ENCODE assay signal across 19 cellular contexts in the genomic region with DNA sequence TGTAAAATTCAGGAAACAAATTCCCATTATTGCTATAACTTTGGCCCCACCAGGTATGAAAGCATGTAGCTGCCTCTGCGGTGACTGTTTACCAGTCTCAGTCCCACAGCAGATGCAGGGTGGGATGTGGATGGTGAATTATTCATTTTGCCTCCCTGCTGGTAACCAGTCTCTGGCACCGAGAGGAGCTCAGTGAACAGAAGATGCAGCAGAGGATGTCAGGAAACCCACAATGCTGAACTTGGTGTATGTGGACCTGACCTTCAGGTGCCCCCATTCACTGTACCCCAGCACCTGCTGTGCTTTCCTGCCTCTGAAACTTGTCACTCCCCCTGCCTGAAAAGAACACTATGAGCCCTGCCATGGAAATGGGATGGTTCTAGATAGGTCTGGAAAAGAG. TPM values are rescaled to one million over a fixed set of nuclear protein-coding genes. Genes with fewer than 3 reads are reported as not detected.
DNase-seq lines count a peak whose midpoint lies in the region; ATAC-seq, FAIRE-seq and TF ChIP-seq lines count a peak whose summit lies in the region.
"Had no signal": no experiment of that assay in that cellular context is flagged by ENCODE, and none has a peak within 500 bp of the region (broad histone marks: within the 10 kb centered on the region; RNA-seq: fewer than 3 reads in every experiment).

No MANE protein-coding gene starts in this region.

- H3K4me1 Mint-ChIP-seq in CD8-positive, alpha-beta T cell (ENCODE audit: low read depth), result peaks cover 54% of the 10 kb centered on the region
- H3K4me1 Mint-ChIP-seq: CD14-positive monocyte had no signal

- CTCF ChIA-PET in CD8-positive, alpha-beta T cell (lab: Charles Lee), result interaction anchor here (1.4 to 3.6 kb wide), 3 partner anchors 23 to 327 kb away, joined by 4 to 16 read pairs (median 12); no protein-coding TSS in a partner anchor

- H3K9me3 ChIP-seq in CD8-positive, alpha-beta T cell (ENCODE audit: low read length), result no peaks in the 10 kb centered on the region
- H3K9me3 ChIP-seq in SK-N-MC (ENCODE audit: low read depth, low read length), result no peaks in the 10 kb centered on the region
- H3K9me3 ChIP-seq in smooth muscle cell (replicated peaks; ENCODE audit: low read depth), result no peaks in the 10 kb centered on the region
- H3K9me3 ChIP-seq in prostate gland, result no peaks in the 10 kb centered on the region
- H3K9me3 ChIP-seq in small intestine (ENCODE audit: control insufficient read depth, low read depth), result no peaks in the 10 kb centered on the region

- H3K27ac ChIP-seq in CD8-positive, alpha-beta T cell (ENCODE audit: low read depth, low read length), result no peak overlapping the region
- H3K27ac ChIP-seq in SK-N-MC, result peak overlapping the region; percentile 78
- H3K27ac ChIP-seq in cingulate gyrus (ENCODE audit: low read depth, low read length), result peak overlapping the region; percentile 41
- H3K27ac ChIP-seq in smooth muscle cell (ENCODE audit: low read depth), result no peak overlapping the region
- no peak overlapping the region for H3K27ac ChIP-seq in prostate gland
- H3K27ac ChIP-seq in small intestine (ENCODE audit: low read depth in 1 of 2, low read length in 1 of 2), result no peak overlapping the region

- POLR2A ChIA-PET in CD8-positive, alpha-beta T cell (lab: Charles Lee), result interaction anchor here (0.8 to 1.7 kb wide), 6 partner anchors 8 to 508 kb away, joined by 3 to 5 read pairs (median 4); a partner anchor contains a TSS

- peaks cover 51% of the 10 kb centered on the region for H3K4me1 ChIP-seq in CD8-positive, alpha-beta T cell (ENCODE audit: insufficient read depth, low read length)
- H3K4me1 ChIP-seq in smooth muscle cell (ENCODE audit: low read depth) (peaks cover 56% of the 10 kb centered on the region), prostate gland (replicated peaks) (no peaks in the 10 kb centered on the region), small intestine (ENCODE audit: control insufficient read depth in 2 of 2, insufficient read depth in 1 of 2, low read depth in 1 of 2, low read length in 1 of 2) (peaks cover 0 to 2% of the 10 kb centered on the region in 2 donors)

- H3K27me3 ChIP-seq in CD8-positive, alpha-beta T cell (ENCODE audit: insufficient read depth, low read length), result no peaks in the 10 kb centered on the region
- H3K27me3 ChIP-seq in smooth muscle cell (ENCODE audit: low read depth) (no peaks in the 10 kb centered on the region), prostate gland (replicated peaks; ENCODE audit: insufficient read depth) (no peaks in the 10 kb centered on the region), small intestine (ENCODE audit: control insufficient read depth in 2 of 2, insufficient read depth in 2 of 2, low read length in 2 of 2) (no peaks in the 10 kb centered on the region)

- FAIRE-seq in small intestine (lab: Jason Lieb, UNC), result no peak
- FAIRE-seq: H1, K562 had no signal

- no peaks in the 10 kb centered on the region for H3K27me3 Mint-ChIP-seq in CD8-positive, alpha-beta T cell (ENCODE audit: low read depth)

- WGBS in smooth muscle cell (ENCODE audit: low lambda C conversion rate), result 61% methylated on average over 2 of the region's 2 CpGs
- WGBS in prostate gland, result 93% methylated on average over 2 of the region's 2 CpGs
- WGBS in small intestine, 3 donors, result 81 to 87% (median 83%) methylated on average over 2 of the region's 2 CpGs

- no peaks in the 10 kb centered on the region for H3F3A ChIP-seq in smooth muscle cell (ENCODE audit: low read depth)

- peak; percentile 71 for ATAC-seq in CD8-positive, alpha-beta T cell
- ATAC-seq: K562 had no signal

- H3K36me3 Mint-ChIP-seq in CD8-positive, alpha-beta T cell, result no peaks in the 10 kb centered on the region
- H3K36me3 Mint-ChIP-seq: CD14-positive monocyte had no signal

- H3K9ac ChIP-seq in SK-N-MC (ENCODE audit: insufficient read length) (no peak overlapping the region), smooth muscle cell (ENCODE audit: low read depth) (no peak overlapping the region)

- peak overlapping the region; percentile 52 for H3K4me2 ChIP-seq in smooth muscle cell

- intact Hi-C loops in CD8-positive, alpha-beta T cell (cut with DNase I, micrococcal nuclease), result loop anchor here in 1 of 2 experiments (1.0 to 2.0 kb wide), 2 partner anchors 12 to 22 kb away; no protein-coding TSS in a partner anchor
- intact Hi-C loops in prostate gland (cut with DNase I), result no loop called here

- H3K9me3 Mint-ChIP-seq in CD8-positive, alpha-beta T cell, result no peaks in the 10 kb centered on the region
- H3K9me3 Mint-ChIP-seq: CD14-positive monocyte had no signal

- H3K79me2 ChIP-seq in smooth muscle cell (ENCODE audit: low read depth), result no peaks in the 10 kb centered on the region

- no peak overlapping the region for H2AFZ ChIP-seq in smooth muscle cell (ENCODE audit: low read depth)

- peak in 1 of 7 experiments; percentile 27 for DNase-seq in CD8-positive, alpha-beta T cell
- DNase-seq in SK-N-MC (ENCODE audit: low read depth, low spot score) (no peak), smooth muscle cell (lab: John Stamatoyannopoulos, UW; ENCODE audit: unreplicated experiment) (no peak), prostate gland (ENCODE audit: low spot score) (no peak), cerebellar cortex (ENCODE audit: low spot score) (no peak), small intestine (no peak), dermis blood vessel endothelial cell (no peak)
- DNase-seq: Calu3, DMS53, NCI-H1436, NCI-H2029, NCI-H2171 treated with DMSO at 0.1 percent for 48 hours, NCI-H446 treated with DMSO at 0.1 percent for 48 hours, NCI-H748 treated with DMSO at 0.1 percent for 48 hours, RPMI8226 had no signal

- no peak for TF ChIP-seq POLR2A in prostate gland (IDR thresholded peaks at IDR 0.05)

- H3K4me3 ChIP-seq in CD8-positive, alpha-beta T cell (ENCODE audit: low read depth, low read length), result peak overlapping the region; percentile 17
- H3K4me3 ChIP-seq in SK-N-MC (0 out of 2 replicates have a peak overlapping the region, but pooled peaks have one; percentile 8), smooth muscle cell (no peak overlapping the region), prostate gland (no peak overlapping the region), small intestine (ENCODE audit: low read depth in 1 of 2, low read length in 2 of 2) (no peak overlapping the region)
- H3K4me3 ChIP-seq: K562 had no signal

- TF ChIP-seq CTCF in CD8-positive, alpha-beta T cell (IDR thresholded peaks at IDR 0.05), result no peak
- TF ChIP-seq CTCF in smooth muscle cell (IDR thresholded peaks at IDR 0.05; ENCODE audit: borderline replicate concordance, insufficient read depth, poor library complexity, severe bottlenecking) (no peak), prostate gland (IDR thresholded peaks at IDR 0.05) (no peak)

- peak overlapping the region; percentile 78 for H3K27ac Mint-ChIP-seq in CD8-positive, alpha-beta T cell
- H3K27ac Mint-ChIP-seq: CD14-positive monocyte had no signal

- H3K4me3 Mint-ChIP-seq in CD8-positive, alpha-beta T cell, result no peak overlapping the region
- H3K4me3 Mint-ChIP-seq: CD14-positive monocyte had no signal

- H3K36me3 ChIP-seq in CD8-positive, alpha-beta T cell (ENCODE audit: insufficient read depth, low read length), result no peaks in the 10 kb centered on the region
- H3K36me3 ChIP-seq in SK-N-MC (ENCODE audit: insufficient read depth, low read length) (no peaks in the 10 kb centered on the region), smooth muscle cell (ENCODE audit: low read depth) (no peaks in the 10 kb centered on the region), prostate gland (no peaks in the 10 kb centered on the region), small intestine (ENCODE audit: control insufficient read depth in 2 of 2, insufficient read depth in 2 of 2, low read length in 2 of 2) (no peaks in the 10 kb centered on the region)

- no peaks in the 10 kb centered on the region for H4K20me1 ChIP-seq in smooth muscle cell (ENCODE audit: low read depth)

RNA-seq across cellular contexts. Expression of a gene that starts 8.9 kb away (rescaled TPM):
- under 1 TPM in 1 of 2 experiments, not detected in 1; 0.33 TPM for total RNA-seq in CD8-positive, alpha-beta T cell
- total RNA-seq in smooth muscle cell (2.6 and 3.3 TPM in 2 replicates), prostate gland (1 to 10 TPM in 1 of 2 donors, under 1 TPM in 1; 0.96 to 3.0 TPM), dermis blood vessel endothelial cell (not detected in 2 replicates)
- polyA plus RNA-seq in smooth muscle cell (0.74 and 2.0 TPM in 2 replicates), small intestine (under 1 TPM in 1 of 3 donors, not detected in 2; 0.66 TPM)
- total RNA-seq: Calu3, K562 had no signal
- polyA plus RNA-seq: CD14-positive monocyte, K562 had no signal

RNA-seq across cellular contexts. Expression of a gene that starts 48.4 kb away (rescaled TPM):
- not detected for total RNA-seq in CD8-positive, alpha-beta T cell
- total RNA-seq in smooth muscle cell, result not detected in 2 replicates
- not detected in 2 replicates for polyA plus RNA-seq in smooth muscle cell
- 1 to 10 TPM in 1 of 2 donors, under 1 TPM in 1; 0.41 to 2.1 TPM for total RNA-seq in prostate gland
- 1 to 10 TPM; 4.4 to 8.5 (median 8.1) TPM for polyA plus RNA-seq in small intestine
- total RNA-seq in dermis blood vessel endothelial cell, result 2.0 and 2.4 TPM in 2 replicates
- total RNA-seq: H1, K562 had no signal
- polyA plus RNA-seq: H1, K562 had no signal

Comparison
In these comparisons a context has a peak if more than half of its experiments do, and no peak if none do; other contexts are left out.
1. H3K27ac ChIP-seq: peak in SK-N-MC (single experiment) and cingulate gyrus (single experiment); none in CD8-positive, alpha-beta T cell (single experiment), smooth muscle cell (single experiment), prostate gland (0 of 2) and small intestine (0 of 2).
2. H3K4me3 ChIP-seq: peak in CD8-positive, alpha-beta T cell (single experiment) and SK-N-MC (single experiment); none in smooth muscle cell (single experiment), prostate gland (0 of 2) and small intestine (0 of 2).